In the genomic region with DNA sequence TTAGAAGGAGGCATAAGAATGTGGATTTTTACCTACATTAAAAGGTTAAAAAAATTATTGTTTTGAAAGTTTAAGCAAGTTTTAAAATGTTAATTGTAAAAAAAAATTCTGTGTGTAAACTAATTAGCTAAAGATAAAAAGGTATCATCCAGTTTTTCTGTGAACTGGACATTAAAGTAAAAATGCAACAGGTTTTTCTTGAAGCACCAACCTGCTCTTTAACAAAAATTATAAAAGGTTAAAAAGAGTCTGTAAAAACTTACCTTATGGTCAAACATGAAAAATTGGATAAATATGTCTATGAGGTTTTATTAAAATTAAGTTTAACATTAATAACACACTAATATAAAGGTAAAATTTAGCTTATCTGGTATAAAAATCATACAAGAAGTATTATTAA, we compare ENCODE assay signal across 4 cellular contexts. TPM values are rescaled to one million over a fixed set of nuclear protein-coding genes. Genes with fewer than 3 reads are reported as not detected.
"Had no signal": no experiment of that assay in that cellular context is flagged by ENCODE, and none has a peak within 500 bp of the region (broad histone marks: within the 10 kb centered on the region; RNA-seq: fewer than 3 reads in every experiment).

No MANE protein-coding gene starts in this region.

RNA-seq across cellular contexts. Expression of a gene that starts 48.7 kb away (rescaled TPM):
- total RNA-seq: endothelial cell of umbilical vein, epithelial cell of proximal tubule, esophagus mucosa, esophagus squamous epithelium had no signal
- polyA plus RNA-seq: endothelial cell of umbilical vein had no signal
